In the genomic region with DNA sequence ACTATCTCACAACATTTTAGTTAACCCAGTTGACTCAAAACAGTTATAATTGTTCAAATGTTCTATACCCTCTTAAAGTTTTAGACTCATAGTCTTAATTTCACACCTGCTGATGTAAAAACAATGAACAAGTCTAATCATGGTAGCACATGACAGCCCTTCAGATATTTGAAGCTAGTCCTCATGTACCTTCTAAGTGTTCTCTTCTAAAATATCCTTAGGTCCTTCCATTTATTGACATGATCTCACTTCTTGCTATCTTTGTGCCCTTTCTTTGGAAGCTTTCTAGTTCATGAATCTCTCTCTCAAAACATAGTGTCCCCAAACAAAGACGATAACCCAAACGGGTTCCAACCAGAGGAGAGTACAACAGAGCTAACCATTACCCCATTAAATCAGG, we compare ENCODE assay signal across 35 cellular contexts.
"Had no signal": no experiment of that assay in that cellular context is flagged by ENCODE, and none has a peak within 500 bp of the region (broad histone marks: within the 10 kb centered on the region; RNA-seq: fewer than 3 reads in every experiment).

No MANE protein-coding gene starts in this region.

- H3K36me3 ChIP-seq: brain microvascular endothelial cell, breast epithelium had no signal

- H3K27ac Mint-ChIP-seq: activated B cell treated with CpG ODN at 0.5 μM for 24 hours; activated CD4-positive, alpha-beta memory T cell treated with anti-CD3 and anti-CD28 coated beads for 36 hours; activated CD4-positive, alpha-beta T cell treated with anti-CD3 and anti-CD28 coated beads, Interleukin-2, amount 10 ng/mL, durations not matched to agents 24 days and 14 days; activated CD8-positive, alpha-beta T cell treated with anti-CD3 and anti-CD28 coated beads for 36 hours; activated naive CD4-positive, alpha-beta T cell treated with anti-CD3 and anti-CD28 coated beads for 36 hours; activated naive CD8-positive, alpha-beta T cell; activated naive CD8-positive, alpha-beta T cell treated with anti-CD3 and anti-CD28 coated beads, Interleukin-2, amount 10 ng/mL, durations not matched to agents 7 days and 5 days; activated naive CD8-positive, alpha-beta T cell treated with anti-CD3 and anti-CD28 coated beads, Interleukin-2, amount 50 U/mL, for 24 hours; activated T-cell treated with anti-CD3 and anti-CD28 coated beads, Interleukin-2, amount 50 U/mL, for 72 hours; activated T-helper 1 cell treated with anti-CD3 and anti-CD28 coated beads, Interleukin-12 subunit alpha, Interleukin-12 subunit beta, Interleukin-2, Interleukin-4 antibody, amounts not matched to agents 30 ng/mL and 10 ng/mL and 1 ng/mL, durations not matched to agents 14 hours and 24 hours and 36 hours; activated T-helper 17 cell treated with anti-CD3 and anti-CD28 coated beads, Interleukin-2, amount 50 U/mL, for 72 hours; T-helper 1 cell treated with Interleukin-12 subunit alpha and Interleukin-12 subunit beta and Interleukin-4 antibody, amounts not matched to agents 30 μg/mL and 1 μg/mL, for 36 hours; T-helper 2 cell treated with Interferon-gamma antibody and Interleukin-4, amounts not matched to agents 5 μg/mL and 100 μg/mL, for 36 hours had no signal

- H3K4me3 ChIP-seq: body of pancreas, breast epithelium had no signal

- H3K9me3 ChIP-seq: body of pancreas, breast epithelium had no signal

- H3K27ac ChIP-seq: brain microvascular endothelial cell, breast epithelium, VCaP had no signal

- H3K9me3 Mint-ChIP-seq: activated B cell treated with CpG ODN at 0.5 μM for 24 hours; activated CD4-positive, alpha-beta memory T cell treated with anti-CD3 and anti-CD28 coated beads for 36 hours; activated CD4-positive, alpha-beta T cell treated with anti-CD3 and anti-CD28 coated beads, Interleukin-2, amount 10 ng/mL, durations not matched to agents 24 days and 14 days; activated CD8-positive, alpha-beta T cell treated with anti-CD3 and anti-CD28 coated beads for 36 hours; activated naive CD8-positive, alpha-beta T cell treated with anti-CD3 and anti-CD28 coated beads, Interleukin-2, amount 10 ng/mL, durations not matched to agents 7 days and 5 days; activated naive CD8-positive, alpha-beta T cell treated with anti-CD3 and anti-CD28 coated beads, Interleukin-2, amount 50 U/mL, for 24 hours; activated T-cell treated with anti-CD3 and anti-CD28 coated beads, Interleukin-2, amount 50 U/mL, for 4 hours; activated T-cell treated with anti-CD3 and anti-CD28 coated beads, Interleukin-2, amount 50 U/mL, for 72 hours; activated T-helper 1 cell treated with anti-CD3 and anti-CD28 coated beads, Interleukin-12 subunit alpha, Interleukin-12 subunit beta, Interleukin-2, Interleukin-4 antibody, amounts not matched to agents 30 ng/mL and 10 ng/mL and 1 ng/mL, durations not matched to agents 14 hours and 24 hours and 36 hours; activated T-helper 17 cell treated with anti-CD3 and anti-CD28 coated beads, Interleukin-2, amount 50 U/mL, for 72 hours; T-helper 1 cell treated with Interleukin-12 subunit alpha and Interleukin-12 subunit beta and Interleukin-4 antibody, amounts not matched to agents 30 μg/mL and 1 μg/mL, for 36 hours; T-helper 2 cell treated with Interferon-gamma antibody and Interleukin-4, amounts not matched to agents 5 μg/mL and 100 μg/mL, for 36 hours had no signal

- DNase-seq: activated B cell treated with CpG ODN at 0.5 μM for 24 hours; activated CD4-positive, alpha-beta memory T cell treated with anti-CD3 and anti-CD28 coated beads for 36 hours; activated CD4-positive, alpha-beta T cell treated with anti-CD3 and anti-CD28 coated beads for 4 hours; activated CD4-positive, alpha-beta T cell treated with anti-CD3 and anti-CD28 coated beads, Interleukin-2, amount 10 ng/mL, durations not matched to agents 24 days and 14 days; activated CD4-positive, alpha-beta T cell treated with anti-CD3 and anti-CD28 coated beads, Interleukin-2, amount 50 U/mL, for 1 hour; activated CD4-positive, alpha-beta T cell treated with anti-CD3 and anti-CD28 coated beads, Interleukin-2, amount 50 U/mL, for 4 hours; activated CD4-positive, CD25-positive, alpha-beta regulatory T cell treated with anti-CD3 and anti-CD28 coated beads, Interleukin-2, amount 50 U/mL, for 72 hours; activated CD8-positive, alpha-beta memory T cell treated with anti-CD3 and anti-CD28 coated beads, Interleukin-2, amount 50 U/mL, for 4 hours; activated CD8-positive, alpha-beta T cell treated with anti-CD3 and anti-CD28 coated beads for 36 hours; activated effector memory CD4-positive, alpha-beta T cell treated with anti-CD3 and anti-CD28 coated beads, Interleukin-2, amount 50 U/mL, for 16 hours; activated gamma-delta T cell treated with Interleukin-2 at 50 U/mL for 16 hours; activated naive CD4-positive, alpha-beta T cell; activated naive CD4-positive, alpha-beta T cell treated with anti-CD3 and anti-CD28 coated beads for 36 hours; activated naive CD4-positive, alpha-beta T cell treated with anti-CD3 and anti-CD28 coated beads, Interleukin-2, amount 50 U/mL, for 16 hours; activated naive CD8-positive, alpha-beta T cell treated with anti-CD3 and anti-CD28 coated beads, Interleukin-2, amount 10 ng/mL, durations not matched to agents 7 days and 5 days; activated naive CD8-positive, alpha-beta T cell treated with anti-CD3 and anti-CD28 coated beads, Interleukin-2, amount 50 U/mL, for 24 hours; activated T-cell treated with anti-CD3 and anti-CD28 coated beads for 4 hours; activated T-cell treated with anti-CD3 and anti-CD28 coated beads, Interleukin-2, amount 50 U/mL, for 1 hour; activated T-cell treated with anti-CD3 and anti-CD28 coated beads, Interleukin-2, amount 50 U/mL, for 4 hours; activated T-cell treated with anti-CD3 and anti-CD28 coated beads, Interleukin-2, amount 50 U/mL, for 72 hours; amygdala; aorta; body of pancreas; brain microvascular endothelial cell; central memory CD4-positive, alpha-beta T cell; T-helper 1 cell; T-helper 2 cell; T-helper 9 cell had no signal

- H3K36me3 Mint-ChIP-seq: activated CD4-positive, alpha-beta memory T cell treated with anti-CD3 and anti-CD28 coated beads for 36 hours; activated naive CD8-positive, alpha-beta T cell; activated naive CD8-positive, alpha-beta T cell treated with anti-CD3 and anti-CD28 coated beads, Interleukin-2, amount 10 ng/mL, durations not matched to agents 7 days and 5 days had no signal

- ATAC-seq: activated CD8-positive, alpha-beta T cell treated with anti-CD3 and anti-CD28 coated beads for 36 hours; activated naive CD8-positive, alpha-beta T cell treated with anti-CD3 and anti-CD28 coated beads, Interleukin-2, amount 50 U/mL, for 24 hours; activated T-cell treated with anti-CD3 and anti-CD28 coated beads, Interleukin-2, amount 50 U/mL, for 4 hours; activated T-cell treated with anti-CD3 and anti-CD28 coated beads, Interleukin-2, amount 50 U/mL, for 72 hours; activated T-helper 17 cell treated with anti-CD3 and anti-CD28 coated beads, Interleukin-2, amount 50 U/mL, for 72 hours; body of pancreas had no signal

- H3K4me1 ChIP-seq: breast epithelium had no signal
